In the genomic region with DNA sequence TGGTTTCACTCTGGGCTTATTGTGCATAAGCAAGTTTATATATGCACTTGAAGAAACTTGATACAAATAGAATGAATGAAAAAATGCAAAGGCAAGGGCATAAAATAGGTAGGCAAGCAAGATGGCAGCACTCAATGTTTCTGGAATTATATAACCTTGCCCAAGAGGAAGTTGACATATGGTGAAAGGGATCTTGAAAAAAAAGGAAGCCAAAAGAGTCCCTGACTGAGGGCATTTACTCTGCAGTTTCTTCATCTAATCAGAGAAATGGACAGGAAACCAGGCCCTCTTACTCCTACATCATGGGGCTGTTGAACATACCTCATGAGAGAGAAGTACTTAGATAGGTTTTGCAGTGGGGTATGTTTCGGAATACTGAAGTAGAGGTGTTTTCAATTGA, we compare ENCODE assay signal across 1 cellular context.
TF ChIP-seq lines count a peak whose summit lies in the region.

No MANE protein-coding gene starts in this region.

TF ChIP-seq in H1, 55 proteins besides CTCF, POLR2A, EP300 and RAD21:
- TF ChIP-seq SP2 (IDR thresholded peaks at IDR 0.05; ENCODE audit: low read length) (no peak), SUZ12 (IDR thresholded peaks at IDR 0.05; ENCODE audit: low read length) (no peak)
